8 cellular contexts compared by ENCODE assay signal in the genomic region with DNA sequence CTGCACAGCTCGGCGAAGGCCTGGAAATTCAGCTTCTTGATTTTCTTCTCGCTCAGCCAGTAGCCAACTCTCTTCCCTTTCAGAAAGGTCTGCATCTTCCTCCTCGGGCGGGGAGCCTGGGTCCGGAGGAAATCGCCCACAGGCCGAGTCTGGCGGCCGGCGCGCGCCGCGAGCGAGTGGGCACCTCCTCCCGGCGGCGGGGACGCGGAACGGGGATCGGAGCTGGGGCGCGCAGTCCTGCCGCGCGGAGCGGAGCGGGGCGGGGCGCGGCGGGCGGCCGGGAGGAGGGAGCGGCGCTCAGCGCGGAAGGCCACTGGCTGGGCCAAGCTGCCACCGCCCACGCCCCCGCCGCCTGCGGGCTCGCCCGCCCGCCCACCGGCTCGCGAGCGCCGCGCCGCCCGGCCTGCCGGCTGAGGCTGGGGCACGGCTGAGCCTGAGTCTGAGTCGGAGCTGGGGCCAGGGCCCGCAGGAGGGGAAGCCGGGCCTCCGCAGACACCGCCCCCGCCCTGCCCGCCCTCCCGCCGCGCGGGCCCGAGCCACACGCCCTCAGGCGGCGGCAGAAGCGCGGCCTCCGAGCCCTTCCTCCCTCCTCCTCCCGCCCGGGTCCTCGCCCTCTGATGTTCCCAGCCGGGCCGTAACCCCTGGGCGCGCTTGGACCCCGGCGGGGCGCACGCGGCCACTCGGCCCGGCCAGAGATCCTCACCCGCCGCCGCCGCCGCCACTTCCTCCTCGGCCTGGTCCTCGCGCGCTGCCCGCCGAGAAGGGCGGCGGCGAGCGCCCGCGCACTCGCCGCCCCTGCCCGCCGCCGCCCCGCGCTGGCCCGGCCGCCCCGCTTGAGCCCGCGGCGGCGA. TPM values are rescaled to one million over a fixed set of nuclear protein-coding genes. Genes with fewer than 3 reads are reported as not detected.
A peak's percentile ranks its signal among the peaks of the same experiment; 100 is the strongest.
DNase-seq lines count a peak whose midpoint lies in the region; ATAC-seq, FAIRE-seq and TF ChIP-seq lines count a peak whose summit lies in the region.

No MANE protein-coding gene starts in this region.

- no peaks in the 10 kb centered on the region for H3K9me3 ChIP-seq in adrenal gland (replicated peaks in 1 of 3)

- no peaks in the 10 kb centered on the region for H3K36me3 ChIP-seq in adrenal gland (replicated peaks in 1 of 2)

- no peaks in the 10 kb centered on the region for H3K27me3 ChIP-seq in adrenal gland

- peak overlapping the region; percentile 72 for H3K4me3 ChIP-seq in GM12865 (ENCODE audit: low read depth, low read length)
- peak overlapping the region; percentile 27 to 82 (median 56) for H3K4me3 ChIP-seq in adrenal gland

- DNase-seq in GM12865 (ENCODE audit: low read depth) (peak; percentile 94), NCI-H1092 treated with DMSO at 0.1 percent for 48 hours (lab: John Stamatoyannopoulos, UW) (peak; percentile 88), T follicular helper cell (ENCODE audit: low read depth) (peak; percentile 67), adrenal gland (peak; percentile 83 to 88 (median 86)), left ventricle myocardium superior (peak; percentile 95), pulmonary artery endothelial cell (ENCODE audit: low read depth, low spot score) (peak; percentile 46), urothelium cell line (ENCODE audit: low spot score) (peak; percentile 86)

- intact Hi-C loops in adrenal gland (cut with DNase I): no loop called here
- intact Hi-C loops in left ventricle myocardium superior (cut with micrococcal nuclease): no loop called here

- TF ChIP-seq POLR2A in adrenal gland (IDR thresholded peaks at IDR 0.05): peak; percentile 64 to 66

- TF ChIP-seq CTCF in GM12865 (IDR thresholded peaks at IDR 0.05; ENCODE audit: insufficient read depth, low read depth, low read length, missing control alignments): peak; percentile 1
- TF ChIP-seq CTCF in adrenal gland (IDR thresholded peaks at IDR 0.05): peak in 2 of 6 experiments; percentile 3 to 17

- H3K4me1 ChIP-seq in adrenal gland (replicated peaks in 1 of 2): peaks cover 15 to 32% of the 10 kb centered on the region in 2 donors

- 0 to 3% (median 1%) methylated on average over 8 to 117 of the region's 121 CpGs for WGBS in adrenal gland, 4 donors

- no peak for FAIRE-seq in urothelium cell line (lab: Jason Lieb, UNC)

- H3K27ac ChIP-seq in adrenal gland: peak overlapping the region in 4 of 5 donors; percentile 83 to 100 (median 96)

- ATAC-seq in HG02623 (IDR thresholded peaks at IDR 0.05; ENCODE audit: unreplicated experiment) (peak; percentile 75), left ventricle myocardium superior (peak; percentile 90)

RNA-seq across cellular contexts. Expression of gene ITPK1, which starts 0.4 kb away (rescaled TPM):
- total RNA-seq in adrenal gland (100 to 1,000 TPM in 1 of 8 donors, 10 to 100 TPM in 7; 43.3 to 182 (median 51.9) TPM), left ventricle myocardium superior (136 TPM), pulmonary artery endothelial cell (28.1 and 47.6 TPM in 2 replicates)
- 100 to 1,000 TPM in 1 of 3 donors, 10 to 100 TPM in 2; 31.9 to 148 (median 40.2) TPM for polyA plus RNA-seq in adrenal gland

Comparison
In these comparisons a context has a peak if more than half of its experiments do, and no peak if none do; other contexts are left out.
1. Peak in every context shown above with its lines: DNase-seq, ATAC-seq, H3K4me3 ChIP-seq and H3K27ac ChIP-seq.